8 cellular contexts compared by ENCODE assay signal in genomic region chr13:49110122-49110831, GRCh38.
A peak's percentile ranks its signal among the peaks of the same experiment; 100 is the strongest.
DNase-seq lines count a peak whose midpoint lies in the region.

No MANE protein-coding gene starts in this region.

- H3K9me3 Mint-ChIP-seq in activated naive CD4-positive, alpha-beta T cell treated with anti-CD3 and anti-CD28 coated beads, Interleukin-2, amount 10 ng/mL, durations not matched to agents 7 days and 5 days = no peaks in the 10 kb centered on the region

- H3K4me3 ChIP-seq in SJSA1 = peak overlapping the region; percentile 40

- H3K4me1 Mint-ChIP-seq in activated naive CD4-positive, alpha-beta T cell treated with anti-CD3 and anti-CD28 coated beads, Interleukin-2, amount 10 ng/mL, durations not matched to agents 7 days and 5 days = peaks cover 32% of the 10 kb centered on the region

- H3K9me3 ChIP-seq in SJSA1 (replicated peaks) = no peaks in the 10 kb centered on the region

- H3K36me3 ChIP-seq in SJSA1 = peaks cover 5% of the 10 kb centered on the region

- no peaks in the 10 kb centered on the region for H3K27me3 Mint-ChIP-seq in activated naive CD4-positive, alpha-beta T cell treated with anti-CD3 and anti-CD28 coated beads, Interleukin-2, amount 10 ng/mL, durations not matched to agents 7 days and 5 days

- H3K4me3 Mint-ChIP-seq in activated naive CD4-positive, alpha-beta T cell treated with anti-CD3 and anti-CD28 coated beads, Interleukin-2, amount 10 ng/mL, durations not matched to agents 7 days and 5 days = peak overlapping the region; percentile 88

- H3K36me3 Mint-ChIP-seq in activated naive CD4-positive, alpha-beta T cell treated with anti-CD3 and anti-CD28 coated beads, Interleukin-2, amount 10 ng/mL, durations not matched to agents 7 days and 5 days = peaks cover 5% of the 10 kb centered on the region

- DNase-seq in AG08396 (ENCODE audit: low spot score) (peak; percentile 77), GM19240 (ENCODE audit: insufficient read length, low spot score) (peak; percentile 35), LoVo (ENCODE audit: low spot score) (peak; percentile 89), SJSA1 (ENCODE audit: low read depth in 1 of 2, low spot score in 2 of 2) (peak; percentile 63 to 67), globus pallidus (ENCODE audit: low spot score) (peak; percentile 91), nucleus accumbens (lab: John Stamatoyannopoulos, UW) (peak in 53 of 56 donors; percentile 8 to 90 (median 61)), substantia nigra (lab: John Stamatoyannopoulos, UW) (peak in 46 of 49 donors; percentile 2 to 86 (median 58))
- DNase-seq in activated naive CD4-positive, alpha-beta T cell treated with anti-CD3 and anti-CD28 coated beads, Interleukin-2, amount 10 ng/mL, durations not matched to agents 7 days and 5 days = peak; percentile 83

- peaks cover 8% of the 10 kb centered on the region for H3K4me1 ChIP-seq in SJSA1 (replicated peaks)

- peak overlapping the region; percentile 94 for H3K27ac Mint-ChIP-seq in activated naive CD4-positive, alpha-beta T cell treated with anti-CD3 and anti-CD28 coated beads, Interleukin-2, amount 10 ng/mL, durations not matched to agents 7 days and 5 days

- peak overlapping the region; percentile 27 for H3K27ac ChIP-seq in SJSA1
- H3K27ac ChIP-seq in substantia nigra (ENCODE audit: low read depth, low read length, poor library complexity, severe bottlenecking) = peak overlapping the region; percentile 14

- CTCF ChIA-PET in activated naive CD4-positive, alpha-beta T cell treated with anti-CD3 and anti-CD28 coated beads, Interleukin-2, amount 10 ng/mL, durations not matched to agents 7 days and 5 days (lab: Charles Lee) = interaction anchor here (1.5 kb wide), 1 partner anchor 171 kb away, joined by 3 read pairs; no protein-coding TSS in a partner anchor

- no peaks in the 10 kb centered on the region for H3K27me3 ChIP-seq in SJSA1 (replicated peaks)

Comparison
In these comparisons a context has a peak if more than half of its experiments do, and no peak if none do; other contexts are left out.
1. Peak in every context shown above with its lines: DNase-seq, H3K4me3 ChIP-seq and H3K27ac ChIP-seq.
2. DNase-seq: peak in every context shown above with its lines; median percentile 91 in globus pallidus; 89 in LoVo; 83 in activated naive CD4-positive, alpha-beta T cell treated with anti-CD3 and anti-CD28 coated beads, Interleukin-2, amount 10 ng/mL, durations not matched to agents 7 days and 5 days; 77 in AG08396; 65 in SJSA1; 61 in nucleus accumbens; 58 in substantia nigra; 35 in GM19240.